ENCODE assay signal across 15 cellular contexts in genomic region chr21:38800924-38801744, GRCh38.
"Had no signal": no experiment of that assay in that cellular context is flagged by ENCODE, and none has a peak within 500 bp of the region (broad histone marks: within the 10 kb centered on the region; RNA-seq: fewer than 3 reads in every experiment).

No MANE protein-coding gene starts in this region.

- H3K27me3 ChIP-seq: esophagus muscularis mucosa, tibial artery had no signal

- H3K9me3 ChIP-seq: esophagus muscularis mucosa, left ventricle myocardium inferior, tibial artery had no signal

- DNase-seq: activated CD4-positive, alpha-beta T cell treated with anti-CD3 and anti-CD28 coated beads, Interleukin-2, amount 50 U/mL, for 4 hours; activated CD4-positive, CD25-positive, alpha-beta regulatory T cell treated with anti-CD3 and anti-CD28 coated beads, Interleukin-2, amount 50 U/mL, for 72 hours; activated CD8-positive, alpha-beta memory T cell treated with anti-CD3 and anti-CD28 coated beads, Interleukin-2, amount 10 ng/mL, durations not matched to agents 7 days and 5 days; activated effector memory CD4-positive, alpha-beta T cell treated with anti-CD3 and anti-CD28 coated beads, Interleukin-2, amount 50 U/mL, for 16 hours; activated T-cell treated with anti-CD3 and anti-CD28 coated beads, Interleukin-2, amount 50 U/mL, for 24 hours; amygdala; cerebellar nuclear complex; dermis blood vessel endothelial cell; foreskin fibroblast; left ventricle myocardium inferior; mesendoderm; T-helper 9 cell; tibial artery had no signal

- ATAC-seq: activated CD8-positive, alpha-beta memory T cell treated with anti-CD3 and anti-CD28 coated beads, Interleukin-2, amount 10 ng/mL, durations not matched to agents 7 days and 5 days; stimulated activated memory B cell treated with anti-CD40 and anti-IgM and Interleukin-4, amounts not matched to agents 10 μg/mL and 1 μg/mL and 100 μg/mL, for 72 hours had no signal

- H3K4me3 ChIP-seq: esophagus muscularis mucosa, left ventricle myocardium inferior, tibial artery had no signal

- H3K27ac ChIP-seq: esophagus muscularis mucosa, left ventricle myocardium inferior, tibial artery had no signal

- H3K36me3 ChIP-seq: esophagus muscularis mucosa, left ventricle myocardium inferior, tibial artery had no signal
